ENCODE assay signal across 1 cellular context in the genomic region with DNA sequence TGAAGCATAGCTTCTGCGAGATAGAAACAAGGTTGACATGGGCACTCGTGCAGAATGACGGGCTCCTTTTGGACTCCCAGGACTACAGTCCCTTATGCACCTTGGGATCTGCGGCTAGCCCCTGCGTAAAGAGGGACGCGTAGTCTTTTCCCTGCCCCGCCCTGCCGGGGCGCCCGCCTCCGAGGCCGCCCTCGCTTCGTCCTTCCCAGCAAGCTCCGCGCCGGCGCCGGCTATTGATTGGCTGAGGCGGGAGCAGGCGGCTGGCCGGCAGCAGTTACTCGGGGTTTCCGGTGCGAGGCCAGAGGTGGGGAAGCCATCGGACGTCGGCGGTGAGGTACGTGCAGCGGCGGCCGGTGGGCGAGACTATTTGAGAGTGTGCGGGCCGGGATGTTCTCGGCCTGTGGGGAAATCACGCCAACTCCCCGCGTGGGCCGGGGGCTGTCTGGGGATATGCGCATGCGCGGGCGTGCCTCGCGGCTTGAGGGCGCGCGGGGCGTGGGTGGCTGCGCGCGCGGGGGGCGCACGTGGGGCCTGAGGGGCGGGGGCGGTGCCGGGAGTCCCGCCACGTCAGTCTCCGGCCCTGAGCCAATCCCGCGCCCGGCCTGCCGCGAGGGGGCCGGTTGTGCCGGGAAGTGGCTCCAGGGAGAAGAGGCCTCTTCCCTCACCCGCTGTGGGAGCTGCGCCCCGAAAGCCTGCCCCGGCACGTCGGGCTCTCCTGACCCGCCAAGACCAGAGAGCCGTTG.
TF ChIP-seq lines count a peak whose summit lies in the region.

Gene TXLNA, plus strand, starts transcription at position 233 of the 743 bp plus-strand sequence. CDS start 671 bp downstream, outside the sequence.

TF ChIP-seq in HepG2, 621 proteins besides CTCF, POLR2A, EP300 and RAD21 (continued from another document):
- peak; percentile 79 for TF ChIP-seq ZFY (CRISPR knock-in tag; IDR thresholded peaks at IDR 0.05)
- TF ChIP-seq IRX3 (CRISPR knock-in tag; IDR thresholded peaks at IDR 0.05; ENCODE audit: borderline replicate concordance, low read depth): peak; percentile 84
- peak; percentile 64; the same call in 1 of the 2 replicates for TF ChIP-seq ZNF562 (CRISPR knock-in tag; IDR thresholded peaks at IDR 0.05; ENCODE audit: borderline replicate concordance)
- no peak for TF ChIP-seq MAFF (IDR thresholded peaks at IDR 0.05; ENCODE audit: low read depth, low read length)
- peak; percentile 99 for TF ChIP-seq ZNF563 (CRISPR knock-in tag; IDR thresholded peaks at IDR 0.05)
- peak; percentile 94 for TF ChIP-seq CSRNP1 (CRISPR knock-in tag; IDR thresholded peaks at IDR 0.05)
- TF ChIP-seq KAT8 (CRISPR knock-in tag; IDR thresholded peaks at IDR 0.05): peak; percentile 85
- no peak for TF ChIP-seq PCBP1 (IDR thresholded peaks at IDR 0.05; ENCODE audit: borderline replicate concordance, low read depth, low read length)
- TF ChIP-seq ZNF512 (CRISPR knock-in tag; IDR thresholded peaks at IDR 0.05): no peak
- TF ChIP-seq TOPORS (CRISPR knock-in tag; IDR thresholded peaks at IDR 0.05): peak; percentile 77
- TF ChIP-seq MIER2 (CRISPR knock-in tag; IDR thresholded peaks at IDR 0.05): no peak
- TF ChIP-seq ZNF329 (CRISPR knock-in tag; IDR thresholded peaks at IDR 0.05; ENCODE audit: low read depth): no peak; the same call in 1 of the 2 replicates
- TF ChIP-seq NFE2L2 (IDR thresholded peaks at IDR 0.05; ENCODE audit: low read length): no peak
- TF ChIP-seq ZNF740 (CRISPR knock-in tag; IDR thresholded peaks at IDR 0.05): no peak
- TF ChIP-seq ZNF33B (CRISPR knock-in tag; IDR thresholded peaks at IDR 0.05): peak; percentile 71; the same call in 1 of the 2 replicates
- TF ChIP-seq, protein P1, sequence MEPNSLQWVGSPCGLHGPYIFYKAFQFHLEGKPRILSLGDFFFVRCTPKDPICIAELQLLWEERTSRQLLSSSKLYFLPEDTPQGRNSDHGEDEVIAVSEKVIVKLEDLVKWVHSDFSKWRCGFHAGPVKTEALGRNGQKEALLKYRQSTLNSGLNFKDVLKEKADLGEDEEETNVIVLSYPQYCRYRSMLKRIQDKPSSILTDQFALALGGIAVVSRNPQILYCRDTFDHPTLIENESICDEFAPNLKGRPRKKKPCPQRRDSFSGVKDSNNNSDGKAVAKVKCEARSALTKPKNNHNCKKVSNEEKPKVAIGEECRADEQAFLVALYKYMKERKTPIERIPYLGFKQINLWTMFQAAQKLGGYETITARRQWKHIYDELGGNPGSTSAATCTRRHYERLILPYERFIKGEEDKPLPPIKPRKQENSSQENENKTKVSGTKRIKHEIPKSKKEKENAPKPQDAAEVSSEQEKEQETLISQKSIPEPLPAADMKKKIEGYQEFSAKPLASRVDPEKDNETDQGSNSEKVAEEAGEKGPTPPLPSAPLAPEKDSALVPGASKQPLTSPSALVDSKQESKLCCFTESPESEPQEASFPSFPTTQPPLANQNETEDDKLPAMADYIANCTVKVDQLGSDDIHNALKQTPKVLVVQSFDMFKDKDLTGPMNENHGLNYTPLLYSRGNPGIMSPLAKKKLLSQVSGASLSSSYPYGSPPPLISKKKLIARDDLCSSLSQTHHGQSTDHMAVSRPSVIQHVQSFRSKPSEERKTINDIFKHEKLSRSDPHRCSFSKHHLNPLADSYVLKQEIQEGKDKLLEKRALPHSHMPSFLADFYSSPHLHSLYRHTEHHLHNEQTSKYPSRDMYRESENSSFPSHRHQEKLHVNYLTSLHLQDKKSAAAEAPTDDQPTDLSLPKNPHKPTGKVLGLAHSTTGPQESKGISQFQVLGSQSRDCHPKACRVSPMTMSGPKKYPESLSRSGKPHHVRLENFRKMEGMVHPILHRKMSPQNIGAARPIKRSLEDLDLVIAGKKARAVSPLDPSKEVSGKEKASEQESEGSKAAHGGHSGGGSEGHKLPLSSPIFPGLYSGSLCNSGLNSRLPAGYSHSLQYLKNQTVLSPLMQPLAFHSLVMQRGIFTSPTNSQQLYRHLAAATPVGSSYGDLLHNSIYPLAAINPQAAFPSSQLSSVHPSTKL (CRISPR knock-in tag; IDR thresholded peaks at IDR 0.05): peak; percentile 35; the same call in 1 of the 2 replicates
- peak; percentile 96 for TF ChIP-seq MXD3 (CRISPR knock-in tag; IDR thresholded peaks at IDR 0.05)
- TF ChIP-seq MIXL1 (CRISPR knock-in tag; IDR thresholded peaks at IDR 0.05): peak; percentile 45; the same call in 1 of the 2 replicates
- no peak for TF ChIP-seq ZNF550 (CRISPR knock-in tag; IDR thresholded peaks at IDR 0.05; ENCODE audit: borderline replicate concordance)
- 0 out of 2 replicates have a peak, but pooled peaks have one; percentile 10 for TF ChIP-seq ZBTB1 (CRISPR knock-in tag; IDR thresholded peaks at IDR 0.05; ENCODE audit: borderline replicate concordance)
- no peak for TF ChIP-seq PCBP2 (optimal IDR thresholded peaks at IDR 0.05; ENCODE audit: low read depth, low read length, poor library complexity, severe bottlenecking)
